ENCODE assay signal across 8 cellular contexts in the genomic region with DNA sequence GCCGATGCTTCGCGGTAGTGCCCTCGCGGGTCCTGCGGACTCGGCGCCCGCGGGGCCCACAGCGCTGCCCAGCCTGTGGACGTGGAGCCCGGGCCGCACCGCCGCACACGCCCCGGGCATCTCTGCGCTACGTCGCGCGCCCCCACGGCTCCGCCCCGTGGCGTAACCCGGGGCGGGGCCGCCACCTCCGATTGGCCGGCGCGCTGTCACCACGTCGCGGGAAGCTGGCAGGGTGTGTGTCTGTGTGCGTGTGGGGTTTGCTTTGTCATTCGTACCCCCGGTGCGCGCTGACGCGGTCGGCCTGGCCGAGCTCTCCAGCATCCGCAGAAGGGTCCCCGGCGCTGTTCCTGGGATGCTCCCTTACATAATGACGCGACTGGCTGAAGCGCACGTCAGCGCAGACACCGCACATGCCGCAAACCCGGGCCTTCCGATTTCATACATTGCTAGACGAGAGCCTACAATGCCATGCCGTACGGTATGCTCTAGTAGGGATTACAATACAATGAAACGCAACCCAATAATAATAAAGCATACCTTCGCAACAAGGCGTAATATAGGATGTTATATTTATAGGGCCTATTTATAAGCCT. TPM values are rescaled to one million over a fixed set of nuclear protein-coding genes. Genes with fewer than 3 reads are reported as not detected.
DNase-seq lines count a peak whose midpoint lies in the region; FAIRE-seq and TF ChIP-seq lines count a peak whose summit lies in the region.

No MANE protein-coding gene starts in this region.

- H3K4me3 Mint-ChIP-seq in neural crest cell, result peak overlapping the region; percentile 99

- H3K9ac ChIP-seq in ES-I3 (ENCODE audit: low read depth, low read length) (peak overlapping the region; percentile 73), stomach smooth muscle (ENCODE audit: low read length in 2 of 2) (peak overlapping the region; percentile 87 to 88)

- peak overlapping the region; percentile 93 for H3K27ac ChIP-seq in stomach smooth muscle (ENCODE audit: low read length)

- no peaks in the 10 kb centered on the region for H3K36me3 Mint-ChIP-seq in neural crest cell (ENCODE audit: low read depth)

- no peaks in the 10 kb centered on the region for H3K9me3 ChIP-seq in ES-I3 (ENCODE audit: control insufficient read depth, insufficient read depth, low read length)
- H3K9me3 ChIP-seq in stomach smooth muscle (ENCODE audit: control insufficient read depth in 2 of 2, low read length in 2 of 2), result no peaks in the 10 kb centered on the region

- TF ChIP-seq CTCF in fibroblast of villous mesenchyme (IDR thresholded peaks at IDR 0.05; ENCODE audit: insufficient read depth, low read depth, low read length) (no peak), neural crest cell (conservative IDR thresholded peaks at IDR 0.05) (no peak)

- DNase-seq in H54 (ENCODE audit: insufficient read length, low spot score) (peak; percentile 81), LoVo (ENCODE audit: low spot score) (peak; percentile 92), RPMI8226 (peak; percentile 96), fibroblast of villous mesenchyme (ENCODE audit: low read depth) (peak; percentile 80), neural crest cell (ENCODE audit: low read depth, low spot score) (peak; percentile 67)
- peak; percentile 81 for DNase-seq in activated T-helper 9 cell treated with anti-CD3 and anti-CD28 coated beads, Interleukin-2, amount 50 U/mL, for 16 hours (ENCODE audit: low read depth)

- no peak for FAIRE-seq in H54 (lab: Jason Lieb, UNC)

- no peaks in the 10 kb centered on the region; the same call in 1 of the 2 replicates for H3K4me1 ChIP-seq in ES-I3 (ENCODE audit: insufficient read depth, low read length)
- peaks cover 9% of the 10 kb centered on the region for H3K4me1 ChIP-seq in stomach smooth muscle (ENCODE audit: control insufficient read depth, insufficient read depth, low read length)

- no peaks in the 10 kb centered on the region for H3K36me3 ChIP-seq in ES-I3 (ENCODE audit: insufficient read depth, low read length)
- H3K36me3 ChIP-seq in stomach smooth muscle (ENCODE audit: control insufficient read depth in 2 of 2, insufficient read depth in 2 of 2, low read length in 2 of 2), result no peaks in the 10 kb centered on the region

- H3K4me1 Mint-ChIP-seq in neural crest cell, result peaks cover 44% of the 10 kb centered on the region

- peak overlapping the region; percentile 84 for H3K4me3 ChIP-seq in fibroblast of villous mesenchyme (ENCODE audit: low read depth, low read length)
- H3K4me3 ChIP-seq in stomach smooth muscle (ENCODE audit: low read length in 2 of 2), result peak overlapping the region; percentile 91 to 95

- H3K9me3 Mint-ChIP-seq in neural crest cell, result no peaks in the 10 kb centered on the region

- TF ChIP-seq POLR2A in H54 (IDR thresholded peaks at IDR 0.05; ENCODE audit: low read depth, low read length), result peak; percentile 72

- H3K27ac Mint-ChIP-seq in neural crest cell (ENCODE audit: unreplicated experiment), result peak overlapping the region; percentile 99

- peaks cover 7% of the 10 kb centered on the region for H3K27me3 Mint-ChIP-seq in neural crest cell (ENCODE audit: low read depth)

- no peaks in the 10 kb centered on the region for H3K27me3 ChIP-seq in stomach smooth muscle (ENCODE audit: control insufficient read depth in 1 of 2, insufficient read depth in 2 of 2, low read length in 2 of 2)

RNA-seq across cellular contexts. Expression of a gene that starts 0.5 kb away (rescaled TPM):
- total RNA-seq in fibroblast of villous mesenchyme (19.0 and 19.9 TPM in 2 replicates), neural crest cell (25.4 and 27.4 TPM in 2 replicates)

RNA-seq across cellular contexts. Expression of a gene that starts 9.5 kb away (rescaled TPM):
- total RNA-seq in fibroblast of villous mesenchyme (under 0.01 TPM in 2 replicates), neural crest cell (0.82 TPM in 1 of 2 replicates, not detected in the other)

Comparison
In these comparisons a context has a peak if more than half of its experiments do, and no peak if none do; other contexts are left out.
1. Peak in every context shown above with its lines: DNase-seq, H3K4me3 ChIP-seq and H3K27ac ChIP-seq.